24 cellular contexts compared by ENCODE assay signal in the genomic region with DNA sequence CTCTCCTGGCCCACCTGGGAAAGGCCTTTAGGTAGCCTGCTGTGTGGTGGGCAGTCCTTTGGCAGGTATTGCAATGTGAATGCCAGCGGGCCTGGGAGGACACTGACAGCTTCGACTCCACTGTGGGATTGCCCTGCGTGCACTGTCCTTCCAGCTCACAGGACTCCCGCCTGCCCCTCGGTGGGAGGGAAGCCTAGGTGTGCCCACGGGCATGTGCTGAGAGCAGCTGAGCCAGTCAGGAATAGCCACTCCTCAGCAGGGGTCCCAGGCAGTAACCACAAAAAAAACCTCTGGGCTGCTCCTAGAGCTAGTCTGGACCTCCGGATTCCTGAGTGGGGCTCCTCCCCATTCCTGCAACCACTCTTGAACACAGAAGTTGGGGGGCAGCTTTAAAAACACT.
"Had no signal": no experiment of that assay in that cellular context is flagged by ENCODE, and none has a peak within 500 bp of the region (broad histone marks: within the 10 kb centered on the region; RNA-seq: fewer than 3 reads in every experiment).

No MANE protein-coding gene starts in this region.

- H3K36me3 ChIP-seq: MG63, Peyer's patch had no signal

- H3K27ac ChIP-seq: body of pancreas, Peyer's patch, RWPE1 had no signal

- H3K27ac Mint-ChIP-seq: activated CD4-positive, alpha-beta T cell treated with anti-CD3 and anti-CD28 coated beads, Interleukin-2, amount 10 ng/mL, durations not matched to agents 24 days and 14 days; activated naive CD4-positive, alpha-beta T cell treated with anti-CD3 and anti-CD28 coated beads, Interleukin-2, amount 10 ng/mL, durations not matched to agents 7 days and 5 days; activated naive CD8-positive, alpha-beta T cell treated with anti-CD3 and anti-CD28 coated beads for 36 hours; T-helper 1 cell treated with Interleukin-12 subunit alpha and Interleukin-12 subunit beta and Interleukin-4 antibody, amounts not matched to agents 30 μg/mL and 1 μg/mL, for 36 hours had no signal

- H3K4me1 Mint-ChIP-seq: activated CD4-positive, alpha-beta T cell treated with anti-CD3 and anti-CD28 coated beads, Interleukin-2, amount 10 ng/mL, durations not matched to agents 24 days and 14 days; activated naive CD4-positive, alpha-beta T cell treated with anti-CD3 and anti-CD28 coated beads, Interleukin-2, amount 10 ng/mL, durations not matched to agents 7 days and 5 days; activated naive CD8-positive, alpha-beta T cell treated with anti-CD3 and anti-CD28 coated beads for 36 hours had no signal

- H3K4me3 ChIP-seq: body of pancreas, MG63, Peyer's patch had no signal

- FAIRE-seq: bronchial epithelial cell had no signal

- H3K4me3 Mint-ChIP-seq: activated CD4-positive, alpha-beta T cell treated with anti-CD3 and anti-CD28 coated beads, Interleukin-2, amount 10 ng/mL, durations not matched to agents 24 days and 14 days; activated naive CD4-positive, alpha-beta T cell treated with anti-CD3 and anti-CD28 coated beads, Interleukin-2, amount 10 ng/mL, durations not matched to agents 7 days and 5 days; activated naive CD8-positive, alpha-beta T cell treated with anti-CD3 and anti-CD28 coated beads for 36 hours; activated T-cell treated with anti-CD3 and anti-CD28 coated beads, Interleukin-2, amount 50 U/mL, for 4 hours; T-helper 1 cell treated with Interleukin-12 subunit alpha and Interleukin-12 subunit beta and Interleukin-4 antibody, amounts not matched to agents 30 μg/mL and 1 μg/mL, for 36 hours had no signal

- H3K4me1 ChIP-seq: body of pancreas, Peyer's patch had no signal

- H3K36me3 Mint-ChIP-seq: activated naive CD4-positive, alpha-beta T cell treated with anti-CD3 and anti-CD28 coated beads, Interleukin-2, amount 10 ng/mL, durations not matched to agents 7 days and 5 days; activated naive CD8-positive, alpha-beta T cell treated with anti-CD3 and anti-CD28 coated beads for 36 hours had no signal

- H3K27me3 ChIP-seq: body of pancreas, MG63, Peyer's patch had no signal

- ATAC-seq: activated T-cell treated with anti-CD3 and anti-CD28 coated beads, Interleukin-2, amount 50 U/mL, for 4 hours; body of pancreas had no signal

- H3K9me3 ChIP-seq: MG63 had no signal

- DNase-seq: activated CD4-positive, alpha-beta T cell treated with anti-CD3 and anti-CD28 coated beads for 1 hour; activated CD4-positive, alpha-beta T cell treated with anti-CD3 and anti-CD28 coated beads, Interleukin-2, amount 10 ng/mL, durations not matched to agents 24 days and 14 days; activated CD4-positive, alpha-beta T cell treated with anti-CD3 and anti-CD28 coated beads, Interleukin-2, amount 50 U/mL, for 48 hours; activated CD8-positive, alpha-beta memory T cell treated with anti-CD3 and anti-CD28 coated beads for 24 hours; activated gamma-delta T cell treated with Interleukin-2 at 50 U/mL for 16 hours; activated naive CD4-positive, alpha-beta T cell treated with anti-CD3 and anti-CD28 coated beads, Interleukin-2, amount 10 ng/mL, durations not matched to agents 7 days and 5 days; activated naive CD8-positive, alpha-beta T cell treated with anti-CD3 and anti-CD28 coated beads for 36 hours; activated T-cell treated with anti-CD3 and anti-CD28 coated beads, Interleukin-2, amount 50 U/mL, for 4 hours; body of pancreas; central memory CD4-positive, alpha-beta T cell; MG63; MV-4-11; NCI-H1092 treated with DMSO at 0.1 percent for 48 hours; NCI-H1417 treated with DMSO at 0.1 percent for 48 hours; NCI-H1694; NCI-H2029; NCI-H2171 treated with DMSO at 0.1 percent for 48 hours; NCI-H510A; NK-92 treated with Interleukin-12 subunit alpha and Interleukin-12 subunit beta, amount 100 ng/mL, for 24 hours; Peyer's patch; Right ventricle myocardium superior had no signal
